23 cellular contexts compared by ENCODE assay signal in genomic region chr11:96506953-96507354, GRCh38.
"Had no signal": no experiment of that assay in that cellular context is flagged by ENCODE, and none has a peak within 500 bp of the region (broad histone marks: within the 10 kb centered on the region; RNA-seq: fewer than 3 reads in every experiment).

No MANE protein-coding gene starts in this region.

- DNase-seq: cortex of kidney; effector memory CD4-positive, alpha-beta T cell; heart right ventricle; hypothalamus; kidney glomerular epithelial cell; mucosa of descending colon; naive thymus-derived CD8-positive, alpha-beta T cell; psoas muscle; retina; right lobe of liver; spleen; stimulated activated CD4-positive, alpha-beta T cell treated with anti-CD3 and anti-CD28 coated beads, Interleukin-15, amount 100 ng/mL, for 24 hours; stimulated activated CD4-positive, alpha-beta T cell treated with anti-CD3 and anti-CD28 coated beads, Interleukin-1b, Interleukin-23, amount 100 ng/mL, for 48 hours; stimulated activated CD4-positive, alpha-beta T cell treated with anti-CD3 and anti-CD28 coated beads, Interleukin-4, amount 100 ng/mL, for 24 hours; transverse colon had no signal

- H3K27ac Mint-ChIP-seq: naive thymus-derived CD8-positive, alpha-beta T cell; stimulated activated memory B cell treated with anti-CD40 and anti-IgM and Interleukin-4, amounts not matched to agents 10 μg/mL and 1 μg/mL and 100 μg/mL, for 72 hours; stimulated activated naive CD8-positive, alpha-beta T cell treated with anti-CD3 and anti-CD28 coated beads, Interleukin-15, Interleukin-2, amounts not matched to agents 100 ng/mL and 50 ng/mL, for 24 hours had no signal

- H3K27ac ChIP-seq: heart right ventricle, neutrophil, psoas muscle, right lobe of liver, spleen, thoracic aorta, transverse colon had no signal

- H3K4me1 Mint-ChIP-seq: naive thymus-derived CD8-positive, alpha-beta T cell; stimulated activated memory B cell treated with anti-CD40 and anti-IgM and Interleukin-4, amounts not matched to agents 10 μg/mL and 1 μg/mL and 100 μg/mL, for 72 hours had no signal

- ATAC-seq: esophagus mucosa; heart right ventricle; mucosa of descending colon; naive thymus-derived CD8-positive, alpha-beta T cell; psoas muscle; right lobe of liver; stimulated activated memory B cell treated with anti-CD40 and anti-IgM and Interleukin-4, amounts not matched to agents 10 μg/mL and 1 μg/mL and 100 μg/mL, for 72 hours had no signal

- H3K9me3 Mint-ChIP-seq: naive thymus-derived CD8-positive, alpha-beta T cell; stimulated activated memory B cell treated with anti-CD40 and anti-IgM and Interleukin-4, amounts not matched to agents 10 μg/mL and 1 μg/mL and 100 μg/mL, for 72 hours; stimulated activated naive CD8-positive, alpha-beta T cell treated with anti-CD3 and anti-CD28 coated beads, Interleukin-15, Interleukin-2, amounts not matched to agents 100 ng/mL and 50 ng/mL, for 24 hours had no signal

- H3K4me1 ChIP-seq: heart right ventricle, psoas muscle, right lobe of liver, spleen, transverse colon had no signal

- H3K9me3 ChIP-seq: heart right ventricle, mucosa of descending colon, neutrophil, psoas muscle, right lobe of liver, spleen, thoracic aorta, transverse colon had no signal

- H3K36me3 ChIP-seq: heart right ventricle, neutrophil, right lobe of liver, spleen, thoracic aorta, transverse colon had no signal

- H3K4me3 ChIP-seq: heart right ventricle, mucosa of descending colon, psoas muscle, right lobe of liver, spleen, thoracic aorta, transverse colon had no signal

- H3K4me3 Mint-ChIP-seq: naive thymus-derived CD8-positive, alpha-beta T cell; stimulated activated memory B cell treated with anti-CD40 and anti-IgM and Interleukin-4, amounts not matched to agents 10 μg/mL and 1 μg/mL and 100 μg/mL, for 72 hours; stimulated activated naive CD8-positive, alpha-beta T cell treated with anti-CD3 and anti-CD28 coated beads, Interleukin-15, Interleukin-2, amounts not matched to agents 100 ng/mL and 50 ng/mL, for 24 hours had no signal

- H3K27me3 Mint-ChIP-seq: stimulated activated memory B cell treated with anti-CD40 and anti-IgM and Interleukin-4, amounts not matched to agents 10 μg/mL and 1 μg/mL and 100 μg/mL, for 72 hours; stimulated activated naive CD8-positive, alpha-beta T cell treated with anti-CD3 and anti-CD28 coated beads, Interleukin-15, Interleukin-2, amounts not matched to agents 100 ng/mL and 50 ng/mL, for 24 hours had no signal

- H3K27me3 ChIP-seq: heart right ventricle, neutrophil, right lobe of liver, spleen, transverse colon had no signal

- FAIRE-seq: endometrium, frontal cortex, islet of Langerhans had no signal

- H3K36me3 Mint-ChIP-seq: naive thymus-derived CD8-positive, alpha-beta T cell; stimulated activated memory B cell treated with anti-CD40 and anti-IgM and Interleukin-4, amounts not matched to agents 10 μg/mL and 1 μg/mL and 100 μg/mL, for 72 hours had no signal
